8 cellular contexts compared by ENCODE assay signal in genomic region chr10:68955786-68956532, GRCh38. TPM values are rescaled to one million over a fixed set of nuclear protein-coding genes. Genes with fewer than 3 reads are reported as not detected.
A peak's percentile ranks its signal among the peaks of the same experiment; 100 is the strongest.
DNase-seq lines count a peak whose midpoint lies in the region; ATAC-seq and TF ChIP-seq lines count a peak whose summit lies in the region.

DDX21 (plus strand) TSS chr10:68956170; CDS start chr10:68956226, 56 bp downstream.

- H3K4me1 Mint-ChIP-seq in activated T-helper 1 cell treated with anti-CD3 and anti-CD28 coated beads, Interleukin-12 subunit alpha, Interleukin-12 subunit beta, Interleukin-2, Interleukin-4 antibody, amounts not matched to agents 30 ng/mL and 10 ng/mL and 1 ng/mL, durations not matched to agents 14 hours and 24 hours and 36 hours (ENCODE audit: low read depth) = peaks cover 25% of the 10 kb centered on the region
- H3K4me1 Mint-ChIP-seq in naive thymus-derived CD8-positive, alpha-beta T cell = peaks cover 11 to 48% (median 39%) of the 10 kb centered on the region in 4 donors

- H3K27me3 ChIP-seq in GM23248 (replicated peaks; ENCODE audit: insufficient read depth) (no peaks in the 10 kb centered on the region), fibroblast of lung (ENCODE audit: control insufficient read depth, insufficient read depth, low read length) (no peaks in the 10 kb centered on the region)

- H4K20me1 ChIP-seq in GM23248 (ENCODE audit: insufficient read depth) (no peaks in the 10 kb centered on the region), fibroblast of lung (ENCODE audit: control insufficient read depth, extremely low read depth, insufficient read depth, low read length) (peaks cover 3% of the 10 kb centered on the region)

- in situ Hi-C loops in GM23248 (cut with MboI) = no loop called here

- TF ChIP-seq CTCF in fibroblast of lung (conservative IDR thresholded peaks at IDR 0.05 in 1 of 2, IDR thresholded peaks at IDR 0.05 in 1 of 2; ENCODE audit: low read depth in 1 of 2, low read length in 2 of 2) = peak; percentile 62 to 67

- H2AFZ ChIP-seq in GM23248 = peak within 1 kb of the TSS; percentile 86
- H2AFZ ChIP-seq in fibroblast of lung (ENCODE audit: low read length) = peak within 1 kb of the TSS; percentile 96

- H3K36me3 ChIP-seq in GM23248 (ENCODE audit: low read depth) (peaks cover 11% of the 10 kb centered on the region), fibroblast of lung (ENCODE audit: control insufficient read depth, insufficient read depth, low read length) (peaks cover 2% of the 10 kb centered on the region)

- H3K4me3 ChIP-seq in GM23248 (peak within 1 kb of the TSS; percentile 82), fibroblast of lung (replicated peaks in 1 of 4; ENCODE audit: control extremely low read depth in 1 of 4, insufficient read depth in 1 of 4, low read depth in 3 of 4, low read length in 4 of 4) (peak within 1 kb of the TSS; percentile 83 to 99 (median 96))

- H3K27me3 Mint-ChIP-seq in activated T-helper 1 cell treated with anti-CD3 and anti-CD28 coated beads, Interleukin-12 subunit alpha, Interleukin-12 subunit beta, Interleukin-2, Interleukin-4 antibody, amounts not matched to agents 30 ng/mL and 10 ng/mL and 1 ng/mL, durations not matched to agents 14 hours and 24 hours and 36 hours (ENCODE audit: insufficient read depth) = no peaks in the 10 kb centered on the region
- H3K27me3 Mint-ChIP-seq in naive thymus-derived CD8-positive, alpha-beta T cell = no peaks in the 10 kb centered on the region

- no peaks in the 10 kb centered on the region for H3K9me2 ChIP-seq in GM23248 (ENCODE audit: insufficient read depth)

- no peaks in the 10 kb centered on the region for H3K9me3 ChIP-seq in GM23248 (ENCODE audit: low read depth)
- no peaks in the 10 kb centered on the region for H3K9me3 ChIP-seq in fibroblast of lung (ENCODE audit: control insufficient read depth, insufficient read depth, low read depth, low read length)

- H3K79me2 ChIP-seq in GM23248 (ENCODE audit: insufficient read depth) = peaks cover 46% of the 10 kb centered on the region
- peaks cover 48% of the 10 kb centered on the region for H3K79me2 ChIP-seq in fibroblast of lung (ENCODE audit: control insufficient read depth, insufficient read depth, low read length)

- POLR2A ChIA-PET in naive thymus-derived CD8-positive, alpha-beta T cell (lab: Charles Lee) = interaction anchor here (0.6 to 2.3 kb wide), 13 partner anchors 9 to 437 kb away, joined by 3 to 11 read pairs (median 4); partner anchors contain the start of genes DDX50, SRGN and SUPV3L1

- H3K9me3 Mint-ChIP-seq in activated T-helper 1 cell treated with anti-CD3 and anti-CD28 coated beads, Interleukin-12 subunit alpha, Interleukin-12 subunit beta, Interleukin-2, Interleukin-4 antibody, amounts not matched to agents 30 ng/mL and 10 ng/mL and 1 ng/mL, durations not matched to agents 14 hours and 24 hours and 36 hours = no peaks in the 10 kb centered on the region
- H3K9me3 Mint-ChIP-seq in naive thymus-derived CD8-positive, alpha-beta T cell = no peaks in the 10 kb centered on the region

- peaks cover 37% of the 10 kb centered on the region for H3F3A ChIP-seq in GM23248 (ENCODE audit: insufficient read depth)

- peaks cover 44% of the 10 kb centered on the region for H3K36me3 Mint-ChIP-seq in activated T-helper 1 cell treated with anti-CD3 and anti-CD28 coated beads, Interleukin-12 subunit alpha, Interleukin-12 subunit beta, Interleukin-2, Interleukin-4 antibody, amounts not matched to agents 30 ng/mL and 10 ng/mL and 1 ng/mL, durations not matched to agents 14 hours and 24 hours and 36 hours (ENCODE audit: low read depth)
- peaks cover 4 to 27% (median 5%) of the 10 kb centered on the region in 3 donors for H3K36me3 Mint-ChIP-seq in naive thymus-derived CD8-positive, alpha-beta T cell

- peak within 1 kb of the TSS; percentile 99 for H3K4me2 ChIP-seq in GM23248 (ENCODE audit: unreplicated experiment)
- H3K4me2 ChIP-seq in fibroblast of lung (ENCODE audit: extremely low read depth, insufficient read depth, low read length) = peak within 1 kb of the TSS; percentile 88

- H3K27ac ChIP-seq in GM23248 = peak within 1 kb of the TSS; percentile 88
- H3K27ac ChIP-seq in fibroblast of lung (ENCODE audit: insufficient read depth, low read length) = peak within 1 kb of the TSS; percentile 98

- intact Hi-C loops in activated T-helper 1 cell treated with anti-CD3 and anti-CD28 coated beads, Interleukin-12 subunit alpha, Interleukin-12 subunit beta, Interleukin-2, Interleukin-4 antibody, amounts not matched to agents 30 ng/mL and 10 ng/mL and 1 ng/mL, durations not matched to agents 14 hours and 24 hours and 36 hours (cut with micrococcal nuclease) = loop anchor here (1.0 kb wide), 8 partner anchors 32 to 452 kb away; partner anchors contain the start of genes CCAR1, DDX50, KIFBP and SUPV3L1

- H3K27ac Mint-ChIP-seq in activated T-helper 1 cell treated with anti-CD3 and anti-CD28 coated beads, Interleukin-12 subunit alpha, Interleukin-12 subunit beta, Interleukin-2, Interleukin-4 antibody, amounts not matched to agents 30 ng/mL and 10 ng/mL and 1 ng/mL, durations not matched to agents 14 hours and 24 hours and 36 hours = peak within 1 kb of the TSS; percentile 99
- peak within 1 kb of the TSS; percentile 96 to 100 (median 100) for H3K27ac Mint-ChIP-seq in naive thymus-derived CD8-positive, alpha-beta T cell

- H3K9ac ChIP-seq in GM23248 = peak within 1 kb of the TSS; percentile 92
- H3K9ac ChIP-seq in fibroblast of lung (ENCODE audit: insufficient read depth, low read length) = peak within 1 kb of the TSS; percentile 96

- H3K4me1 ChIP-seq in GM23248 (ENCODE audit: insufficient read depth) (peaks cover 15% of the 10 kb centered on the region), fibroblast of lung (ENCODE audit: control insufficient read depth, extremely low read depth, insufficient read depth, low read length) (no peaks in the 10 kb centered on the region)

- 0 to 1% methylated on average over 45 to 57 of the region's 57 CpGs for WGBS in GM23248 (ENCODE audit: low coverage in 1 of 2, low lambda C conversion rate in 2 of 2, missing lambda C conversion rate in 2 of 2), 2 experiments

- DNase-seq in EH (ENCODE audit: low read depth) (peak; percentile 94), GM23248 (peak; percentile 97), Kasumi-1 (lab: John Stamatoyannopoulos, UW) (peak; percentile 98 to 99), RKO (ENCODE audit: low spot score) (peak; percentile 96), fibroblast of lung (ENCODE audit: low read depth in 2 of 2) (peak; percentile 94)
- peak; percentile 87 for DNase-seq in activated T-helper 1 cell treated with anti-CD3 and anti-CD28 coated beads, Interleukin-12 subunit alpha, Interleukin-12 subunit beta, Interleukin-2, Interleukin-4 antibody, amounts not matched to agents 30 ng/mL and 10 ng/mL and 1 ng/mL, durations not matched to agents 14 hours and 24 hours and 36 hours (ENCODE audit: low spot score)
- DNase-seq in naive thymus-derived CD8-positive, alpha-beta T cell = peak; percentile 68 to 94 (median 88)
- DNase-seq in stimulated activated naive CD4-positive, alpha-beta T cell (lab: John Stamatoyannopoulos, UW) = peak; percentile 75 to 96 (median 84)

- peak; percentile 84 to 87 for ATAC-seq in naive thymus-derived CD8-positive, alpha-beta T cell

- H3K4me3 Mint-ChIP-seq in activated T-helper 1 cell treated with anti-CD3 and anti-CD28 coated beads, Interleukin-12 subunit alpha, Interleukin-12 subunit beta, Interleukin-2, Interleukin-4 antibody, amounts not matched to agents 30 ng/mL and 10 ng/mL and 1 ng/mL, durations not matched to agents 14 hours and 24 hours and 36 hours = peak within 1 kb of the TSS; percentile 99
- peak within 1 kb of the TSS; percentile 97 to 100 (median 99) for H3K4me3 Mint-ChIP-seq in naive thymus-derived CD8-positive, alpha-beta T cell

RNA-seq across cellular contexts. Expression of gene DDX21, which starts in this region (rescaled TPM):
- 68.2 and 77.8 TPM in 2 replicates for total RNA-seq in GM23248 (2014; rRNA removed; shearing (Covaris generic))
- polyA plus RNA-seq in GM23248 (2016; fragmentation: Nextera tagmentation; extraction: Ambion mirVana) (24.1 and 24.7 TPM in 2 replicates), fibroblast of lung (67.9 and 78.2 TPM in 2 replicates)
- total RNA-seq in activated T-helper 1 cell treated with anti-CD3 and anti-CD28 coated beads, Interleukin-12 subunit alpha, Interleukin-12 subunit beta, Interleukin-2, Interleukin-4 antibody, amounts not matched to agents 30 ng/mL and 10 ng/mL and 1 ng/mL, durations not matched to agents 14 hours and 24 hours and 36 hours = 267 and 278 TPM in 2 replicates
- 52.4 and 54.2 TPM in 2 replicates for total RNA-seq in fibroblast of lung
- 49.9 and 52.6 TPM in 2 replicates for polyA plus RNA-seq in fibroblast of lung (2012)
- polyA minus RNA-seq in fibroblast of lung (ENCODE audit: low replicate concordance) = 5.4 and 7.4 TPM in 2 replicates
- total RNA-seq in naive thymus-derived CD8-positive, alpha-beta T cell = 10 to 100 TPM; 55.5 to 59.3 TPM
- polyA plus RNA-seq in naive thymus-derived CD8-positive, alpha-beta T cell = 10 to 100 TPM; 14.6 to 19.1 (median 15.4) TPM

Comparison
In these comparisons a context has a peak if more than half of its experiments do, and no peak if none do; other contexts are left out.
1. Peak in every context shown above with its lines: DNase-seq, ATAC-seq, H3K4me3 ChIP-seq and H3K27ac ChIP-seq.